9 cellular contexts compared by ENCODE assay signal in the genomic region with DNA sequence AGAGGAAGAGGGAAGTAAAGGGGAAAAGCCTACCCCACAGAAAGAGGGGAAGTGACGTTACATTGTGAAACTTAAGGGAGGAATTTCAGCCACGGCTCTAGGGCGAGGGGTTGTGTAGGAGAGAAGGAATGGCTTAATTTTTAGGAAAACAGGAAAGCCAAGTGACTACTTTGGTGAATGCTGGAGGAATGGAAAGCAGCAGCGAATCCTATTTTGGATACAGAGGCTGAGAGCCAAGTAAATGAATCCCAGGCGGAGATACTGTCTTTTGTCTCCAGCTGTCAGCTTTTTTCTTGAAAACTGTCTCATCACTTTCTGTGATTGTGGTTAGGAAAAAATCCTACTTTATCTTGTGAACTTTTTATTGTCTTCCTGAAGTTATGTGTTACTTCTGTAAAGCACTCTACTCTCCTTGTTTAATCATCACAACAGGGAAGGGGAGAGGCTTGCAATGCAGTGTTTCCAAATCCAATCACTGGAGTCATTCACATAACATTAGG.
DNase-seq lines count a peak whose midpoint lies in the region; ATAC-seq and TF ChIP-seq lines count a peak whose summit lies in the region.
"Had no signal": no experiment of that assay in that cellular context is flagged by ENCODE, and none has a peak within 500 bp of the region (broad histone marks: within the 10 kb centered on the region; RNA-seq: fewer than 3 reads in every experiment).

No MANE protein-coding gene starts in this region.

- TF ChIP-seq CTCF in OCI-LY3 (IDR thresholded peaks at IDR 0.05; ENCODE audit: low read depth, low read length) (no peak), fibroblast of pulmonary artery (IDR thresholded peaks at IDR 0.05; ENCODE audit: low read length, missing control alignments) (no peak), nephron progenitor cell (IDR thresholded peaks at IDR 0.05) (no peak)

- ATAC-seq in HG02840 (IDR thresholded peaks at IDR 0.05; ENCODE audit: low FRiP score, unreplicated experiment), result no peak
- no peak for ATAC-seq in esophagus mucosa

- H3K4me1 ChIP-seq in OCI-LY3 (ENCODE audit: low read length), result peaks cover 16% of the 10 kb centered on the region
- H3K4me1 ChIP-seq: BLaER1 had no signal

- H3K9me3 ChIP-seq in OCI-LY3 (ENCODE audit: insufficient read depth, low read length), result no peaks in the 10 kb centered on the region
- H3K9me3 ChIP-seq: BLaER1 had no signal

- H3K4me2 ChIP-seq in OCI-LY3 (ENCODE audit: low read length), result peak overlapping the region; percentile 61
- H3K4me2 ChIP-seq: BLaER1 had no signal

- H2AFZ ChIP-seq in OCI-LY3 (ENCODE audit: low read depth, low read length), result peak overlapping the region; percentile 46

- peak; percentile 29 to 55 for DNase-seq in AML-193 (lab: John Stamatoyannopoulos, UW)
- peak; percentile 95 for DNase-seq in fibroblast of pulmonary artery (ENCODE audit: low read depth)
- no peak for DNase-seq in nephron progenitor cell
- DNase-seq in SW 1271 (lab: John Stamatoyannopoulos, UW), result no peak
- DNase-seq in caudate nucleus (lab: John Stamatoyannopoulos, UW), result no peak

- H3K4me1 Mint-ChIP-seq in nephron progenitor cell, result peaks cover 61% of the 10 kb centered on the region

- H3K27ac Mint-ChIP-seq in nephron progenitor cell, result peak overlapping the region; percentile 35

- H3K79me2 ChIP-seq in OCI-LY3 (ENCODE audit: low read length), result no peaks in the 10 kb centered on the region

- H3K9me3 Mint-ChIP-seq in nephron progenitor cell, result peaks cover 7% of the 10 kb centered on the region

- no peak overlapping the region for H3K4me3 Mint-ChIP-seq in nephron progenitor cell

- H3K36me3 Mint-ChIP-seq in nephron progenitor cell (ENCODE audit: low read depth), result peaks cover 21% of the 10 kb centered on the region

- no peaks in the 10 kb centered on the region for H4K20me1 ChIP-seq in OCI-LY3 (ENCODE audit: insufficient read depth, low read length)
- H4K20me1 ChIP-seq: BLaER1 had no signal

- H3K9ac ChIP-seq in OCI-LY3 (ENCODE audit: low read length), result no peak overlapping the region
- H3K9ac ChIP-seq: BLaER1 had no signal

- H3K4me3 ChIP-seq in OCI-LY3 (ENCODE audit: low read length) (peak overlapping the region; percentile 40), fibroblast of pulmonary artery (replicated peaks; ENCODE audit: low read depth, low read length) (peak overlapping the region; percentile 26)
- H3K4me3 ChIP-seq: BLaER1 had no signal

- H3K27me3 ChIP-seq in OCI-LY3 (ENCODE audit: low read depth, low read length), result no peaks in the 10 kb centered on the region
- H3K27me3 ChIP-seq: BLaER1 had no signal

- H3K27me3 Mint-ChIP-seq in nephron progenitor cell (ENCODE audit: low read depth, poor library complexity), result no peaks in the 10 kb centered on the region

- H3K36me3 ChIP-seq in OCI-LY3 (replicated peaks; ENCODE audit: low read depth, low read length), result no peaks in the 10 kb centered on the region
- H3K36me3 ChIP-seq: BLaER1 had no signal

- peak overlapping the region; percentile 23; the same call in 1 of the 2 replicates for H3K27ac ChIP-seq in OCI-LY3 (ENCODE audit: low read length)
- no peak overlapping the region for H3K27ac ChIP-seq in caudate nucleus (ENCODE audit: low read depth, low read length)
- H3K27ac ChIP-seq: BLaER1 had no signal

Comparison
In these comparisons a context has a peak if more than half of its experiments do, and no peak if none do; other contexts are left out.
1. DNase-seq: peak in AML-193 (2 of 2) and fibroblast of pulmonary artery (single experiment); none in nephron progenitor cell (single experiment), SW 1271 (0 of 2) and caudate nucleus (0 of 61).